16 cellular contexts compared by ENCODE assay signal in genomic region chr11:64410396-64410718, GRCh38. TPM values are rescaled to one million over a fixed set of nuclear protein-coding genes. Genes with fewer than 3 reads are reported as not detected.
DNase-seq lines count a peak whose midpoint lies in the region; ATAC-seq, FAIRE-seq and TF ChIP-seq lines count a peak whose summit lies in the region.
"Had no signal": no experiment of that assay in that cellular context is flagged by ENCODE, and none has a peak within 500 bp of the region (broad histone marks: within the 10 kb centered on the region; RNA-seq: fewer than 3 reads in every experiment).

No MANE protein-coding gene starts in this region.

- no peaks in the 10 kb centered on the region for H3K36me3 ChIP-seq in BLaER1
- no peaks in the 10 kb centered on the region for H3K36me3 ChIP-seq in SJCRH30
- H3K36me3 ChIP-seq in smooth muscle cell (ENCODE audit: low read depth): no peaks in the 10 kb centered on the region
- no peaks in the 10 kb centered on the region for H3K36me3 ChIP-seq in kidney (ENCODE audit: control insufficient read depth in 1 of 2, insufficient read depth in 2 of 2, low read length in 2 of 2)

- intact Hi-C loops in posterior vena cava (cut with DNase I): no loop called here
- intact Hi-C loops in kidney (cut with DNase I): no loop called here

- 67% methylated on average over 7 of the region's 7 CpGs for WGBS in smooth muscle cell (ENCODE audit: low lambda C conversion rate)

- FAIRE-seq in kidney (lab: Jason Lieb, UNC): no peak
- FAIRE-seq: H54 had no signal

- no peak for TF ChIP-seq CTCF in smooth muscle cell (IDR thresholded peaks at IDR 0.05; ENCODE audit: borderline replicate concordance, insufficient read depth, poor library complexity, severe bottlenecking)
- no peak for TF ChIP-seq CTCF in kidney (IDR thresholded peaks at IDR 0.05; ENCODE audit: borderline replicate concordance, extremely low read depth, insufficient read depth)

- H3K4me2 ChIP-seq in BLaER1 (peak overlapping the region; percentile 68), smooth muscle cell (peak overlapping the region; percentile 68)
- H3K4me2 ChIP-seq: KMS-11 had no signal

- no peak for DNase-seq in SJCRH30
- no peak for DNase-seq in left lobe of liver (ENCODE audit: low spot score)
- no peak for DNase-seq in smooth muscle cell (lab: John Stamatoyannopoulos, UW; ENCODE audit: unreplicated experiment)
- DNase-seq in posterior vena cava (ENCODE audit: low spot score): no peak
- DNase-seq in glomerular visceral epithelial cell (ENCODE audit: extremely low spot score): no peak
- no peak for DNase-seq in kidney
- DNase-seq: CD4-positive, CD25-positive, alpha-beta regulatory T cell; EL; NCI-H1048; NCI-H1694; NCI-H2107; NK-92 treated with Interleukin-12 subunit alpha and Interleukin-12 subunit beta, amount 100 ng/mL, for 24 hours; SHP77 treated with DMSO at 0.1 percent for 48 hours had no signal

- H3K9ac ChIP-seq in BLaER1 (no peak overlapping the region), smooth muscle cell (ENCODE audit: low read depth) (no peak overlapping the region), kidney (ENCODE audit: low read length in 2 of 2) (no peak overlapping the region)
- H3K9ac ChIP-seq: KMS-11 had no signal

- H3K79me2 ChIP-seq in smooth muscle cell (ENCODE audit: low read depth): no peaks in the 10 kb centered on the region

- H3F3A ChIP-seq in smooth muscle cell (ENCODE audit: low read depth): peaks cover 4% of the 10 kb centered on the region

- ATAC-seq in left lobe of liver: peak; percentile 35

- H2AFZ ChIP-seq in smooth muscle cell (ENCODE audit: low read depth): no peak overlapping the region

- H3K27me3 ChIP-seq in BLaER1 (no peaks in the 10 kb centered on the region), SJCRH30 (no peaks in the 10 kb centered on the region), smooth muscle cell (ENCODE audit: low read depth) (no peaks in the 10 kb centered on the region)

- peak overlapping the region; percentile 23; the same call in 1 of the 2 replicates for H3K27ac ChIP-seq in BLaER1
- H3K27ac ChIP-seq in SJCRH30: peak overlapping the region; percentile 75
- H3K27ac ChIP-seq in smooth muscle cell (ENCODE audit: low read depth): peak overlapping the region; percentile 17
- H3K27ac ChIP-seq in kidney (ENCODE audit: low read depth in 2 of 2, low read length in 2 of 2): no peak overlapping the region
- H3K27ac ChIP-seq: KMS-11 had no signal

- H3K4me3 ChIP-seq in BLaER1 (no peak overlapping the region), SJCRH30 (peak overlapping the region; percentile 44), smooth muscle cell (no peak overlapping the region), kidney (ENCODE audit: low read length in 2 of 2) (no peak overlapping the region)

- H4K20me1 ChIP-seq in BLaER1: no peaks in the 10 kb centered on the region
- no peaks in the 10 kb centered on the region for H4K20me1 ChIP-seq in smooth muscle cell (ENCODE audit: low read depth)

- H3K9me3 ChIP-seq in BLaER1 (no peaks in the 10 kb centered on the region), SJCRH30 (replicated peaks) (no peaks in the 10 kb centered on the region), smooth muscle cell (replicated peaks; ENCODE audit: low read depth) (no peaks in the 10 kb centered on the region), kidney (ENCODE audit: control insufficient read depth in 1 of 2, low read length in 2 of 2) (no peaks in the 10 kb centered on the region)

- peaks cover 70% of the 10 kb centered on the region for H3K4me1 ChIP-seq in BLaER1
- peaks cover 57% of the 10 kb centered on the region for H3K4me1 ChIP-seq in SJCRH30
- H3K4me1 ChIP-seq in smooth muscle cell (ENCODE audit: low read depth): peaks cover 32% of the 10 kb centered on the region
- H3K4me1 ChIP-seq in kidney (ENCODE audit: control insufficient read depth in 1 of 2, insufficient read depth in 1 of 2, low read depth in 1 of 2, low read length in 2 of 2): no peaks in the 10 kb centered on the region

RNA-seq across cellular contexts. Expression of gene RPS6KA4, which starts 51.4 kb away (rescaled TPM):
- 15.4 and 18.6 TPM in 2 replicates for total RNA-seq in SJCRH30 (2014; rRNA removed; shearing (Covaris generic))
- total RNA-seq in left lobe of liver: 9.8 TPM
- total RNA-seq in smooth muscle cell: 19.5 and 21.8 TPM in 2 replicates
- 40.0 and 42.9 TPM in 2 replicates for polyA plus RNA-seq in smooth muscle cell
- 10 to 100 TPM; 29.2 to 33.5 TPM for total RNA-seq in posterior vena cava
- total RNA-seq in kidney: 40.2 TPM
- polyA plus RNA-seq in kidney (ENCODE audit: insufficient read depth, low read depth, low replicate concordance): 13.6 TPM

Comparison
In these comparisons a context has a peak if more than half of its experiments do, and no peak if none do; other contexts are left out.
1. H3K27ac ChIP-seq: peak in BLaER1 (single experiment), SJCRH30 (single experiment) and smooth muscle cell (single experiment); none in kidney (0 of 2).